10 cellular contexts compared by ENCODE assay signal in genomic region chr14:51092965-51093364, GRCh38. TPM values are rescaled to one million over a fixed set of nuclear protein-coding genes. Genes with fewer than 3 reads are reported as not detected.
DNase-seq lines count a peak whose midpoint lies in the region; ATAC-seq and TF ChIP-seq lines count a peak whose summit lies in the region.
"Had no signal": no experiment of that assay in that cellular context is flagged by ENCODE, and none has a peak within 500 bp of the region (broad histone marks: within the 10 kb centered on the region; RNA-seq: fewer than 3 reads in every experiment).

No MANE protein-coding gene starts in this region.

- ATAC-seq in GM23338 (no peak), HG03045 (IDR thresholded peaks at IDR 0.05; ENCODE audit: unreplicated experiment) (no peak)

- no peak overlapping the region for H3K27ac ChIP-seq in GM23338 (ENCODE audit: low read depth)
- peak overlapping the region; percentile 86 for H3K27ac ChIP-seq in cingulate gyrus (ENCODE audit: low read depth, low read length)

- H2AFZ ChIP-seq in GM23338 (no peak overlapping the region), neuron (ENCODE audit: low read depth, low read length) (no peak overlapping the region)

- H3K4me1 ChIP-seq in GM23338 (ENCODE audit: insufficient read depth) (0 out of 2 replicates have a peak, but pooled peaks cover 11% of the 10 kb centered on the region), neuron (ENCODE audit: insufficient read depth, low read length) (peaks cover 31% of the 10 kb centered on the region)

- no peaks in the 10 kb centered on the region for H3K79me2 ChIP-seq in GM23338 (replicated peaks; ENCODE audit: insufficient read depth)

- H3K27me3 ChIP-seq in GM23338 (ENCODE audit: insufficient read depth) (peaks cover 53% of the 10 kb centered on the region), neuron (ENCODE audit: insufficient read depth, low read length) (no peaks in the 10 kb centered on the region), H7 (ENCODE audit: control insufficient read depth, insufficient read depth, low read length) (peaks cover 47% of the 10 kb centered on the region)

- H3K27me3 Mint-ChIP-seq in GM23338 (ENCODE audit: insufficient read depth, low read depth, poor library complexity): peaks cover 33% of the 10 kb centered on the region

- H3K4me1 Mint-ChIP-seq in GM23338: peaks cover 18% of the 10 kb centered on the region

- H4K20me1 ChIP-seq in GM23338 (replicated peaks; ENCODE audit: insufficient read depth): peaks cover 4% of the 10 kb centered on the region; the same call in 1 of the 2 replicates

- H3K36me3 ChIP-seq in GM23338 (ENCODE audit: insufficient read depth) (no peaks in the 10 kb centered on the region), neuron (ENCODE audit: insufficient read depth, low read length) (no peaks in the 10 kb centered on the region), H7 (replicated peaks; ENCODE audit: control insufficient read depth, insufficient read depth, low read length) (no peaks in the 10 kb centered on the region)

- peak; percentile 24 for DNase-seq in NCI-H1092 treated with DMSO at 0.1 percent for 48 hours (lab: John Stamatoyannopoulos, UW)
- no peak for DNase-seq in NCI-H1092 (lab: John Stamatoyannopoulos, UW)
- no peak for DNase-seq in GM23338 (ENCODE audit: low spot score)
- no peak for DNase-seq in H7
- no peak for DNase-seq in activated gamma-delta T cell (lab: John Stamatoyannopoulos, UW)
- DNase-seq: GF-D8, HCEC 1CT had no signal

- TF ChIP-seq CTCF in GM23338 (conservative IDR thresholded peaks at IDR 0.05; ENCODE audit: low read depth in 2 of 2): no peak

- H3K36me3 Mint-ChIP-seq in GM23338 (ENCODE audit: low read depth): no peaks in the 10 kb centered on the region

- H3K4me3 ChIP-seq in GM23338: peak overlapping the region; percentile 79
- peak overlapping the region; percentile 56 for H3K4me3 ChIP-seq in neuron (ENCODE audit: low read length)
- H3K4me3 ChIP-seq in H7 (ENCODE audit: insufficient read depth, low read depth, low read length): no peak overlapping the region

- H3K9me2 ChIP-seq in GM23338 (ENCODE audit: insufficient read depth): no peaks in the 10 kb centered on the region

- peak overlapping the region; percentile 96 for H3K4me2 ChIP-seq in GM23338

- peak overlapping the region; percentile 86 for H3K4me3 Mint-ChIP-seq in GM23338

- no peak overlapping the region for H3K27ac Mint-ChIP-seq in GM23338

- no peaks in the 10 kb centered on the region for H3F3A ChIP-seq in GM23338 (replicated peaks; ENCODE audit: low read depth)

- no peaks in the 10 kb centered on the region for H3K9me3 Mint-ChIP-seq in GM23338

- H3K9me3 ChIP-seq in neuron (ENCODE audit: low read length): no peaks in the 10 kb centered on the region

TF ChIP-seq in GM23338, 12 proteins besides CTCF, POLR2A, EP300 and RAD21 (continues in another document):
- TF ChIP-seq, protein P1, sequence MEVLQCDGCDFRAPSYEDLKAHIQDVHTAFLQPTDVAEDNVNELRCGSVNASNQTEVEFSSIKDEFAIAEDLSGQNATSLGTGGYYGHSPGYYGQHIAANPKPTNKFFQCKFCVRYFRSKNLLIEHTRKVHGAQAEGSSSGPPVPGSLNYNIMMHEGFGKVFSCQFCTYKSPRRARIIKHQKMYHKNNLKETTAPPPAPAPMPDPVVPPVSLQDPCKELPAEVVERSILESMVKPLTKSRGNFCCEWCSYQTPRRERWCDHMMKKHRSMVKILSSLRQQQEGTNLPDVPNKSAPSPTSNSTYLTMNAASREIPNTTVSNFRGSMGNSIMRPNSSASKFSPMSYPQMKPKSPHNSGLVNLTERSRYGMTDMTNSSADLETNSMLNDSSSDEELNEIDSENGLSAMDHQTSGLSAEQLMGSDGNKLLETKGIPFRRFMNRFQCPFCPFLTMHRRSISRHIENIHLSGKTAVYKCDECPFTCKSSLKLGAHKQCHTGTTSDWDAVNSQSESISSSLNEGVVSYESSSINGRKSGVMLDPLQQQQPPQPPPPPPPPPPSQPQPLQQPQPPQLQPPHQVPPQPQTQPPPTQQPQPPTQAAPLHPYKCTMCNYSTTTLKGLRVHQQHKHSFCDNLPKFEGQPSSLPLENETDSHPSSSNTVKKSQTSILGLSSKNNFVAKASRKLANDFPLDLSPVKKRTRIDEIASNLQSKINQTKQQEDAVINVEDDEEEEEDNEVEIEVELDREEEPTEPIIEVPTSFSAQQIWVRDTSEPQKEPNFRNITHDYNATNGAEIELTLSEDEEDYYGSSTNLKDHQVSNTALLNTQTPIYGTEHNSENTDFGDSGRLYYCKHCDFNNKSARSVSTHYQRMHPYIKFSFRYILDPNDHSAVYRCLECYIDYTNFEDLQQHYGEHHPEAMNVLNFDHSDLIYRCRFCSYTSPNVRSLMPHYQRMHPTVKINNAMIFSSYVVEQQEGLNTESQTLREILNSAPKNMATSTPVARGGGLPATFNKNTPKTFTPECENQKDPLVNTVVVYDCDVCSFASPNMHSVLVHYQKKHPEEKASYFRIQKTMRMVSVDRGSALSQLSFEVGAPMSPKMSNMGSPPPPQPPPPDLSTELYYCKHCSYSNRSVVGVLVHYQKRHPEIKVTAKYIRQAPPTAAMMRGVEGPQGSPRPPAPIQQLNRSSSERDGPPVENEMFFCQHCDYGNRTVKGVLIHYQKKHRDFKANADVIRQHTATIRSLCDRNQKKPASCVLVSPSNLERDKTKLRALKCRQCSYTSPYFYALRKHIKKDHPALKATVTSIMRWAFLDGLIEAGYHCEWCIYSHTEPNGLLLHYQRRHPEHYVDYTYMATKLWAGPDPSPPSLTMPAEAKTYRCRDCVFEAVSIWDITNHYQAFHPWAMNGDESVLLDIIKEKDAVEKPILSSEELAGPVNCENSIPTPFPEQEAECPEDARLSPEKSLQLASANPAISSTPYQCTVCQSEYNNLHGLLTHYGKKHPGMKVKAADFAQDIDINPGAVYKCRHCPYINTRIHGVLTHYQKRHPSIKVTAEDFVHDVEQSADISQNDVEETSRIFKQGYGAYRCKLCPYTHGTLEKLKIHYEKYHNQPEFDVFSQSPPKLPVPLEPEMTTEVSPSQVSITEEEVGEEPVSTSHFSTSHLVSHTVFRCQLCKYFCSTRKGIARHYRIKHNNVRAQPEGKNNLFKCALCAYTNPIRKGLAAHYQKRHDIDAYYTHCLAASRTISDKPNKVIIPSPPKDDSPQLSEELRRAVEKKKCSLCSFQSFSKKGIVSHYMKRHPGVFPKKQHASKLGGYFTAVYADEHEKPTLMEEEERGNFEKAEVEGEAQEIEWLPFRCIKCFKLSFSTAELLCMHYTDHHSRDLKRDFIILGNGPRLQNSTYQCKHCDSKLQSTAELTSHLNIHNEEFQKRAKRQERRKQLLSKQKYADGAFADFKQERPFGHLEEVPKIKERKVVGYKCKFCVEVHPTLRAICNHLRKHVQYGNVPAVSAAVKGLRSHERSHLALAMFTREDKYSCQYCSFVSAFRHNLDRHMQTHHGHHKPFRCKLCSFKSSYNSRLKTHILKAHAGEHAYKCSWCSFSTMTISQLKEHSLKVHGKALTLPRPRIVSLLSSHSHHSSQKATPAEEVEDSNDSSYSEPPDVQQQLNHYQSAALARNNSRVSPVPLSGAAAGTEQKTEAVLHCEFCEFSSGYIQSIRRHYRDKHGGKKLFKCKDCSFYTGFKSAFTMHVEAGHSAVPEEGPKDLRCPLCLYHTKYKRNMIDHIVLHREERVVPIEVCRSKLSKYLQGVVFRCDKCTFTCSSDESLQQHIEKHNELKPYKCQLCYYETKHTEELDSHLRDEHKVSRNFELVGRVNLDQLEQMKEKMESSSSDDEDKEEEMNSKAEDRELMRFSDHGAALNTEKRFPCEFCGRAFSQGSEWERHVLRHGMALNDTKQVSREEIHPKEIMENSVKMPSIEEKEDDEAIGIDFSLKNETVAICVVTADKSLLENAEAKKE (CRISPR knock-in tag; IDR thresholded peaks at IDR 0.05): no peak
- TF ChIP-seq NANOG (IDR thresholded peaks at IDR 0.05; ENCODE audit: borderline replicate concordance) (no peak), EZH2 (IDR thresholded peaks at IDR 0.05; ENCODE audit: low read depth, unreplicated experiment) (no peak), JUNB (IDR thresholded peaks at IDR 0.05; ENCODE audit: unreplicated experiment) (no peak), STAT1 (IDR thresholded peaks at IDR 0.05; ENCODE audit: unreplicated experiment) (no peak), ZNF331 (CRISPR knock-in tag; IDR thresholded peaks at IDR 0.05; ENCODE audit: low read depth) (no peak), CREB1 (CRISPR knock-in tag; IDR thresholded peaks at IDR 0.05; ENCODE audit: low read depth) (no peak), ZNF114 (CRISPR knock-in tag; IDR thresholded peaks at IDR 0.05) (no peak), POLR2AphosphoS5 (IDR thresholded peaks at IDR 0.05; ENCODE audit: low read depth) (no peak)
- TF ChIP-seq, protein P2, sequence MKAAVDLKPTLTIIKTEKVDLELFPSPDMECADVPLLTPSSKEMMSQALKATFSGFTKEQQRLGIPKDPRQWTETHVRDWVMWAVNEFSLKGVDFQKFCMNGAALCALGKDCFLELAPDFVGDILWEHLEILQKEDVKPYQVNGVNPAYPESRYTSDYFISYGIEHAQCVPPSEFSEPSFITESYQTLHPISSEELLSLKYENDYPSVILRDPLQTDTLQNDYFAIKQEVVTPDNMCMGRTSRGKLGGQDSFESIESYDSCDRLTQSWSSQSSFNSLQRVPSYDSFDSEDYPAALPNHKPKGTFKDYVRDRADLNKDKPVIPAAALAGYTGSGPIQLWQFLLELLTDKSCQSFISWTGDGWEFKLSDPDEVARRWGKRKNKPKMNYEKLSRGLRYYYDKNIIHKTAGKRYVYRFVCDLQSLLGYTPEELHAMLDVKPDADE (IDR thresholded peaks at IDR 0.05): no peak

RNA-seq across cellular contexts. Expression of gene TRIM9, which starts 1.9 kb away (rescaled TPM):
- total RNA-seq in GM23338 (2014; rRNA removed; shearing (Covaris generic)): 6.2 and 8.4 TPM in 2 replicates
- polyA plus RNA-seq in GM23338 (2016; fragmentation: Nextera tagmentation; extraction: Ambion mirVana): 3.7 and 4.4 TPM in 2 replicates
- total RNA-seq in H7 (2014; rRNA removed; shearing (Covaris generic)): 0.70 and 0.73 TPM in 2 replicates
